Comparison of ENCODE assay signal across 8 cellular contexts in genomic region chr17:72725432-72726068, GRCh38.
DNase-seq lines count a peak whose midpoint lies in the region; ATAC-seq, FAIRE-seq and TF ChIP-seq lines count a peak whose summit lies in the region.

No MANE protein-coding gene starts in this region.

- H3K4me1 Mint-ChIP-seq in activated naive CD4-positive, alpha-beta T cell treated with anti-CD3 and anti-CD28 coated beads, Interleukin-2, amount 50 U/mL, for 24 hours: peaks cover 31% of the 10 kb centered on the region

- no peaks in the 10 kb centered on the region for H3K27me3 ChIP-seq in psoas muscle (ENCODE audit: insufficient read depth in 3 of 3, low read length in 2 of 3)

- H3K27me3 Mint-ChIP-seq in activated naive CD4-positive, alpha-beta T cell treated with anti-CD3 and anti-CD28 coated beads, Interleukin-2, amount 50 U/mL, for 24 hours: no peaks in the 10 kb centered on the region

- no peaks in the 10 kb centered on the region for H3K9me3 ChIP-seq in psoas muscle

- 21 to 23% (median 22%) methylated on average over 10 of the region's 10 CpGs for WGBS in psoas muscle, 3 donors

- H3K4me1 ChIP-seq in psoas muscle: no peaks in the 10 kb centered on the region

- intact Hi-C loops in cardiac septum (cut with DNase I) (loop anchor here (2.0 to 10.0 kb wide), 5 partner anchors 165 to 649 kb away; a partner anchor contains a TSS), psoas muscle (cut with DNase I) (loop anchor here (2.0 to 10.0 kb wide), 8 partner anchors 262 to 647 kb away; no protein-coding TSS in a partner anchor)

- DNase-seq in AG20443 (ENCODE audit: low spot score): peak; percentile 74
- DNase-seq in M059J (ENCODE audit: low read depth): peak; percentile 69
- peak; percentile 73 for DNase-seq in RCC 7860 (ENCODE audit: low spot score)
- peak; percentile 84 for DNase-seq in cardiac septum (ENCODE audit: low spot score)
- DNase-seq in psoas muscle: peak; percentile 35 to 62

- peak overlapping the region; percentile 62 for H3K4me3 Mint-ChIP-seq in activated naive CD4-positive, alpha-beta T cell treated with anti-CD3 and anti-CD28 coated beads, Interleukin-2, amount 50 U/mL, for 24 hours

- H3K27ac Mint-ChIP-seq in activated naive CD4-positive, alpha-beta T cell treated with anti-CD3 and anti-CD28 coated beads, Interleukin-2, amount 50 U/mL, for 24 hours: peak overlapping the region; percentile 91

- no peaks in the 10 kb centered on the region for H3K36me3 Mint-ChIP-seq in activated naive CD4-positive, alpha-beta T cell treated with anti-CD3 and anti-CD28 coated beads, Interleukin-2, amount 50 U/mL, for 24 hours

- H3K27ac ChIP-seq in psoas muscle: no peak overlapping the region

- TF ChIP-seq CTCF in psoas muscle (IDR thresholded peaks at IDR 0.05): peak; percentile 69

- ATAC-seq in GM19351 (IDR thresholded peaks at IDR 0.05; ENCODE audit: unreplicated experiment): peak; percentile 43
- ATAC-seq in psoas muscle: peak; percentile 64 to 77 (median 68)
- no peak for ATAC-seq in GM19035 (IDR thresholded peaks at IDR 0.05; ENCODE audit: unreplicated experiment)

- H3K9me3 Mint-ChIP-seq in activated naive CD4-positive, alpha-beta T cell treated with anti-CD3 and anti-CD28 coated beads, Interleukin-2, amount 50 U/mL, for 24 hours: no peaks in the 10 kb centered on the region

- no peaks in the 10 kb centered on the region for H3K36me3 ChIP-seq in psoas muscle (ENCODE audit: insufficient read depth in 1 of 2, low read depth in 1 of 2)

- H3K4me3 ChIP-seq in psoas muscle: no peak overlapping the region

- peak; percentile 58 for FAIRE-seq in RCC 7860 (lab: Jason Lieb, UNC)
